6 cellular contexts compared by ENCODE assay signal in the genomic region with DNA sequence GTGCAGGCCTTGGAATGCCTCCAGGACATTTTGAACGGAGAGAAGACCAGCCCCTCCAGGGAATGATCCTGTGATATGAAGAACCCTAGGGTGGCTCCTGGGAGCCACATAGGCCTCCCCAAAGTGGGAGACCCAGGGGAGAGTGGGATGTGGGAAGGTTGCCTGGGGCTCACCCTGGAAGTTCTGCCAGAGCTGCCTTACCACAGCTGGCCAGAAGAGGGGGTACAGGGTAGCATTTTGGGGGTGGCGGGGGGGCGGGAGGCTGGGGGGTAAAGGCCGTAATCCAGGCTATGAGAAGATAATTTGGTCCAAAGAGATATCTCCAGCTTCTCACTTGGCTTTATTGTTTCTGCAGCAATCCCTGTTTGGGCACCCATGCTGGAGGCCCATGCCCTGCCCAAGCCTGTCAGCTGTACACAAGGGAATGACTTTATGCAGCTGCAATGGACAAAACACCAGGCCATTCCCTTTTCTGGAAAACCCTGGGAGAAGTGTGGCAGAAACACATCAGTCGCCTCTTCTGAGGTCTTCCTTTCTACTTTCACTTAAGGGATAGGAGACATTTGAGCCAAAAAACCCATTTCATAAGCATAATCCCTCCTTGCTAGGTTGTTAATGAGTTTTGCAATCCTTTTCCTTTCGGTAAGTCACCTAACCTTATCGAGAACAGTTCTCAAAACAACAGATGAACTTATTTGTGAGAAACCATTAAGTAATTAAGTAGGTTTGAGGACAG. TPM values are rescaled to one million over a fixed set of nuclear protein-coding genes. Genes with fewer than 3 reads are reported as not detected.
DNase-seq lines count a peak whose midpoint lies in the region; ATAC-seq and TF ChIP-seq lines count a peak whose summit lies in the region.

No MANE protein-coding gene starts in this region.

- TF ChIP-seq CTCF in AG04450 (IDR thresholded peaks at IDR 0.05; ENCODE audit: low read depth, low read length) = peak; percentile 30; the same call in 1 of the 2 replicates
- TF ChIP-seq CTCF in Panc1 (IDR thresholded peaks at IDR 0.05) = peak; percentile 35
- peak; percentile 6 to 61 (median 51) for TF ChIP-seq CTCF in heart right ventricle (IDR thresholded peaks at IDR 0.05)

- no peaks in the 10 kb centered on the region for H3K27me3 ChIP-seq in AG04450 (ENCODE audit: control insufficient read depth, insufficient read depth, low read length)
- H3K27me3 ChIP-seq in Panc1 (ENCODE audit: control insufficient read depth, insufficient read depth, low read length) = no peaks in the 10 kb centered on the region
- no peaks in the 10 kb centered on the region for H3K27me3 ChIP-seq in heart right ventricle

- DNase-seq in AG04450 (ENCODE audit: low read depth, low spot score) (no peak), Panc1 (ENCODE audit: low read depth, low spot score) (no peak), heart right ventricle (peak in 1 of 2 donors; percentile 41), NCI-H2081 (lab: John Stamatoyannopoulos, UW) (no peak)

- H3K27ac ChIP-seq in AG04450 (ENCODE audit: low read depth, low read length) (no peak overlapping the region), Panc1 (ENCODE audit: low read length) (no peak overlapping the region), heart right ventricle (peak overlapping the region; percentile 48 to 84 (median 73))

- POLR2A ChIA-PET in AG04450 (lab: Yijun Ruan, JAX) = no interaction called here
- POLR2A ChIA-PET in Panc1 (lab: Charles Lee) = no interaction called here

- H3K4me3 ChIP-seq in AG04450 (ENCODE audit: low read depth, low read length) (no peak overlapping the region), Panc1 (ENCODE audit: low read depth in 2 of 2, low read length in 2 of 2) (no peak overlapping the region), heart right ventricle (peak overlapping the region in 4 of 10 donors; percentile 7 to 15 (median 12))

- H3K4me1 ChIP-seq in Panc1 (ENCODE audit: control insufficient read depth, insufficient read depth, low read length) = no peaks in the 10 kb centered on the region
- H3K4me1 ChIP-seq in heart right ventricle = peaks cover 22 to 64% (median 47%) of the 10 kb centered on the region in 9 donors

- ATAC-seq in Panc1 (no peak), heart right ventricle (peak in 5 of 8 donors; percentile 11 to 53 (median 25)), HG03520 (IDR thresholded peaks at IDR 0.05; ENCODE audit: unreplicated experiment) (no peak), GM21515 (IDR thresholded peaks at IDR 0.05; ENCODE audit: unreplicated experiment) (no peak)

- intact Hi-C loops in Panc1 (cut with micrococcal nuclease; ENCODE audit: unreplicated experiment) = no loop called here
- intact Hi-C loops in heart right ventricle (cut with DNase I) = loop anchor here in 6 of 10 donors (2.0 to 10.0 kb wide), 5 partner anchors 49 to 227 kb away; partner anchors contain the start of gene STIMATE (in 3 of the 6)

- H3K9me3 ChIP-seq in AG04450 (ENCODE audit: control insufficient read depth, insufficient read depth, low read length) (no peaks in the 10 kb centered on the region), Panc1 (ENCODE audit: control insufficient read depth, insufficient read depth, low read depth, low read length) (no peaks in the 10 kb centered on the region), heart right ventricle (no peaks in the 10 kb centered on the region)

- no TSS peak for BruUV-seq in Panc1 (replicated peaks; lab: Mats Ljungman, UMichigan)

- no peaks in the 10 kb centered on the region for H3K36me3 ChIP-seq in Panc1 (ENCODE audit: control insufficient read depth, insufficient read depth, low read length)
- H3K36me3 ChIP-seq in heart right ventricle = peaks cover 0 to 76% (median 31%) of the 10 kb centered on the region in 9 donors

- in situ Hi-C loops in Panc1 (cut with HindIII; ENCODE audit: low pct_unique_long_range_greater_than_20kb, low sequenced_read_pairs) = no loop called here

- WGBS in heart right ventricle, 2 donors = 70 to 75% methylated on average over 7 of the region's 7 CpGs

- CTCF ChIA-PET in AG04450 (lab: Charles Lee) = interaction anchor here (0.5 to 0.7 kb wide), 4 partner anchors 13 to 920 kb away, joined by 3 to 6 read pairs (median 3); no protein-coding TSS in a partner anchor
- CTCF ChIA-PET in Panc1 (lab: Charles Lee) = interaction anchor here (0.5 to 0.8 kb wide), 2 partner anchors 124 to 553 kb away, joined by 3 to 4 read pairs; no protein-coding TSS in a partner anchor

RNA-seq across cellular contexts. Expression of gene MUSTN1, which starts 11.0 kb away (rescaled TPM):
- polyA plus RNA-seq in AG04450 (2011; rRNA removed) (not detected in 2 replicates), heart right ventricle (100 to 1,000 TPM in 1 of 2 donors, 10 to 100 TPM in 1; 59.6 to 182 TPM)
- not detected in 2 replicates for polyA minus RNA-seq in AG04450 (2011; rRNA and poly(A)+ RNA removed)
- total RNA-seq in Panc1 (2021; ENCODE audit: unreplicated experiment) (0.49 TPM), heart right ventricle (10 to 100 TPM; 13.0 to 91.1 (median 37.5) TPM)
- polyA plus RNA-seq in Panc1 (2012; ENCODE audit: insufficient read length) = not detected

RNA-seq across cellular contexts. Expression of gene ITIH4, which starts 15.4 kb away (rescaled TPM):
- polyA plus RNA-seq in AG04450 (2011; rRNA removed) (0.63 and 0.64 TPM in 2 replicates), heart right ventricle (10 to 100 TPM in 1 of 2 donors, 1 to 10 TPM in 1; 1.5 to 17.9 TPM)
- 0.55 TPM in 1 of 2 replicates, not detected in the other for polyA minus RNA-seq in AG04450 (2011; rRNA and poly(A)+ RNA removed)
- total RNA-seq in Panc1 (2021; ENCODE audit: unreplicated experiment) (1.5 TPM), heart right ventricle (1 to 10 TPM; 2.3 to 9.3 (median 4.3) TPM)
- 0.56 TPM for polyA plus RNA-seq in Panc1 (2012; ENCODE audit: insufficient read length)

RNA-seq across cellular contexts. Expression of gene ITIH3, which starts 51.3 kb away (rescaled TPM):
- polyA plus RNA-seq in AG04450 (2011; rRNA removed) = 0.72 and 0.86 TPM in 2 replicates
- 1.0 and 1.5 TPM in 2 replicates for polyA minus RNA-seq in AG04450 (2011; rRNA and poly(A)+ RNA removed)
- total RNA-seq in Panc1 (2021; ENCODE audit: unreplicated experiment) = 0.67 TPM
- 0.23 TPM for polyA plus RNA-seq in Panc1 (2012; ENCODE audit: insufficient read length)
- under 1 TPM; 0.13 to 0.97 (median 0.41) TPM for total RNA-seq in heart right ventricle
- 1 to 10 TPM; 1.0 to 1.3 TPM for polyA plus RNA-seq in heart right ventricle

RNA-seq across cellular contexts. Expression of gene STIMATE, which starts 51.5 kb away (rescaled TPM):
- 10.0 and 12.5 TPM in 2 replicates for polyA plus RNA-seq in AG04450 (2011; rRNA removed)
- 12.2 and 15.1 TPM in 2 replicates for polyA minus RNA-seq in AG04450 (2011; rRNA and poly(A)+ RNA removed)
- total RNA-seq in Panc1 (2021; ENCODE audit: unreplicated experiment) = 15.7 TPM
- 13.1 TPM for polyA plus RNA-seq in Panc1 (2012; ENCODE audit: insufficient read length)
- 1 to 10 TPM; 4.0 to 9.7 (median 7.3) TPM for total RNA-seq in heart right ventricle
- 1 to 10 TPM; 4.4 to 7.2 TPM for polyA plus RNA-seq in heart right ventricle

Comparison
In these comparisons a context has a peak if more than half of its experiments do, and no peak if none do; other contexts are left out.
1. H3K27ac ChIP-seq: peak in heart right ventricle (10 of 10); none in AG04450 (single experiment) and Panc1 (single experiment).
2. ATAC-seq: peak in heart right ventricle (5 of 8); none in Panc1 (single experiment), HG03520 (single experiment) and GM21515 (single experiment).
3. Peak in every context shown above with its lines, with median percentiles within 50 percentile points of each other: CTCF ChIP-seq.